In genomic region chr3:76038949-76039348, GRCh38 we compare ENCODE assay signal across 21 cellular contexts.
"Had no signal": no experiment of that assay in that cellular context is flagged by ENCODE, and none has a peak within 500 bp of the region (broad histone marks: within the 10 kb centered on the region; RNA-seq: fewer than 3 reads in every experiment).

No MANE protein-coding gene starts in this region.

- DNase-seq: activated CD4-positive, alpha-beta memory T cell treated with anti-CD3 and anti-CD28 coated beads for 36 hours; activated CD4-positive, alpha-beta T cell treated with anti-CD3 and anti-CD28 coated beads for 48 hours; activated effector memory CD4-positive, alpha-beta T cell treated with Interleukin-2 at 50 U/mL for 16 hours; activated naive CD4-positive, alpha-beta T cell treated with anti-CD3 and anti-CD28 coated beads for 36 hours; activated naive CD8-positive, alpha-beta T cell treated with anti-CD3 and anti-CD28 coated beads, Interleukin-2, amount 10 ng/mL, durations not matched to agents 7 days and 5 days; activated T-cell treated with anti-CD3 and anti-CD28 coated beads, Interleukin-2, amount 50 U/mL, for 72 hours; amniotic stem cell; cortex of kidney; endodermal cell; left colon; naive B cell; occipital lobe; right lobe of liver; stimulated activated CD4-positive, alpha-beta T cell treated with anti-CD3 and anti-CD28 coated beads, Interleukin-1b, Interleukin-23, amount 100 ng/mL, for 48 hours; substantia nigra; T-helper 17 cell; thyroid gland; upper lobe of right lung had no signal

- H3K9me3 Mint-ChIP-seq: endodermal cell had no signal

- ATAC-seq: activated T-cell treated with anti-CD3 and anti-CD28 coated beads, Interleukin-2, amount 50 U/mL, for 72 hours; left colon; right lobe of liver; T-helper 17 cell; upper lobe of right lung had no signal

- H3K4me1 ChIP-seq: right lobe of liver, thyroid gland had no signal

- H3K4me3 ChIP-seq: cardiac muscle cell, right lobe of liver, skin epidermis, thyroid gland, upper lobe of right lung had no signal

- H3K9me3 ChIP-seq: right lobe of liver, thyroid gland, upper lobe of right lung had no signal

- H3K27me3 ChIP-seq: cardiac muscle cell, right lobe of liver, thyroid gland, upper lobe of right lung had no signal

- H3K4me1 Mint-ChIP-seq: activated naive CD8-positive, alpha-beta T cell treated with anti-CD3 and anti-CD28 coated beads, Interleukin-2, amount 10 ng/mL, durations not matched to agents 7 days and 5 days; naive B cell; T-helper 17 cell had no signal

- H3K27ac ChIP-seq: cardiac muscle cell, right lobe of liver, skin epidermis, thyroid gland, upper lobe of right lung had no signal

- H3K36me3 ChIP-seq: cardiac muscle cell, right lobe of liver, thyroid gland, upper lobe of right lung had no signal

- H3K4me3 Mint-ChIP-seq: activated CD4-positive, alpha-beta memory T cell treated with anti-CD3 and anti-CD28 coated beads for 36 hours; activated naive CD4-positive, alpha-beta T cell treated with anti-CD3 and anti-CD28 coated beads for 36 hours; activated naive CD8-positive, alpha-beta T cell treated with anti-CD3 and anti-CD28 coated beads, Interleukin-2, amount 10 ng/mL, durations not matched to agents 7 days and 5 days; activated T-cell treated with anti-CD3 and anti-CD28 coated beads, Interleukin-2, amount 50 U/mL, for 72 hours; endodermal cell; naive B cell; stimulated activated naive CD8-positive, alpha-beta T cell treated with anti-CD3 and anti-CD28 coated beads, Interleukin-15, Interleukin-2, amounts not matched to agents 100 ng/mL and 50 ng/mL, for 24 hours; T-helper 17 cell had no signal

- H3K27ac Mint-ChIP-seq: activated CD4-positive, alpha-beta memory T cell treated with anti-CD3 and anti-CD28 coated beads for 36 hours; activated naive CD4-positive, alpha-beta T cell treated with anti-CD3 and anti-CD28 coated beads for 36 hours; activated naive CD8-positive, alpha-beta T cell treated with anti-CD3 and anti-CD28 coated beads, Interleukin-2, amount 10 ng/mL, durations not matched to agents 7 days and 5 days; activated T-cell treated with anti-CD3 and anti-CD28 coated beads, Interleukin-2, amount 50 U/mL, for 72 hours; endodermal cell; naive B cell; stimulated activated naive CD8-positive, alpha-beta T cell treated with anti-CD3 and anti-CD28 coated beads, Interleukin-15, Interleukin-2, amounts not matched to agents 100 ng/mL and 50 ng/mL, for 24 hours; T-helper 17 cell had no signal

- H3K27me3 Mint-ChIP-seq: activated CD4-positive, alpha-beta memory T cell treated with anti-CD3 and anti-CD28 coated beads for 36 hours; activated naive CD8-positive, alpha-beta T cell treated with anti-CD3 and anti-CD28 coated beads, Interleukin-2, amount 10 ng/mL, durations not matched to agents 7 days and 5 days; naive B cell; stimulated activated naive CD8-positive, alpha-beta T cell treated with anti-CD3 and anti-CD28 coated beads, Interleukin-15, Interleukin-2, amounts not matched to agents 100 ng/mL and 50 ng/mL, for 24 hours; T-helper 17 cell had no signal

- H3K36me3 Mint-ChIP-seq: activated CD4-positive, alpha-beta memory T cell treated with anti-CD3 and anti-CD28 coated beads for 36 hours; activated naive CD8-positive, alpha-beta T cell treated with anti-CD3 and anti-CD28 coated beads, Interleukin-2, amount 10 ng/mL, durations not matched to agents 7 days and 5 days; naive B cell had no signal
